ENCODE assay signal across 8 cellular contexts in genomic region chr7:5532520-5533335, GRCh38. TPM values are rescaled to one million over a fixed set of nuclear protein-coding genes. Genes with fewer than 3 reads are reported as not detected.
A peak's percentile ranks its signal among the peaks of the same experiment; 100 is the strongest.
DNase-seq lines count a peak whose midpoint lies in the region; ATAC-seq and TF ChIP-seq lines count a peak whose summit lies in the region.

No MANE protein-coding gene starts in this region.

- ATAC-seq in GM18517 (IDR thresholded peaks at IDR 0.05; ENCODE audit: unreplicated experiment) (peak; percentile 38), HG02852 (IDR thresholded peaks at IDR 0.05; ENCODE audit: unreplicated experiment) (peak; percentile 33), Panc1 (peak; percentile 10; the same call in 1 of the 2 replicates), body of pancreas (no peak), thoracic aorta (ENCODE audit: insufficient number of reproducible peaks, low FRiP score, low read depth) (no peak)

- in situ Hi-C loops in Panc1 (cut with HindIII; ENCODE audit: low pct_unique_long_range_greater_than_20kb, low sequenced_read_pairs): no loop called here

- H3K9ac ChIP-seq in mesenchymal stem cell (ENCODE audit: low read length): no peak overlapping the region

- H2AFZ ChIP-seq in mesenchymal stem cell (ENCODE audit: low read depth, low read length): no peak overlapping the region

- H3K27ac ChIP-seq in Panc1 (ENCODE audit: low read length): peak overlapping the region; percentile 98
- H3K27ac ChIP-seq in body of pancreas: peak overlapping the region; percentile 3 to 100 (median 100)
- H3K27ac ChIP-seq in mesenchymal stem cell (ENCODE audit: low read length, poor library complexity, severe bottlenecking): no peak overlapping the region
- H3K27ac ChIP-seq in thoracic aorta: peak overlapping the region; percentile 97 to 100

- no peak overlapping the region for H2BK120ac ChIP-seq in mesenchymal stem cell (ENCODE audit: low read depth, low read length)

- H3K9me3 ChIP-seq in Panc1 (ENCODE audit: control insufficient read depth, insufficient read depth, low read depth, low read length) (no peaks in the 10 kb centered on the region), body of pancreas (no peaks in the 10 kb centered on the region), mesenchymal stem cell (ENCODE audit: control insufficient read depth, low read length) (no peaks in the 10 kb centered on the region), thoracic aorta (no peaks in the 10 kb centered on the region)

- H3K23ac ChIP-seq in mesenchymal stem cell (ENCODE audit: low read length in 2 of 2): no peak overlapping the region

- CTCF ChIA-PET in Panc1 (lab: Charles Lee): no interaction called here

- no peak overlapping the region for H3K4me3 ChIP-seq in Panc1 (ENCODE audit: low read depth in 2 of 2, low read length in 2 of 2)
- no peak overlapping the region for H3K4me3 ChIP-seq in body of pancreas
- H3K4me3 ChIP-seq in mesenchymal stem cell (ENCODE audit: insufficient read depth in 1 of 2, low read depth in 1 of 2, low read length in 2 of 2): no peak overlapping the region
- peak overlapping the region; percentile 78 for H3K4me3 ChIP-seq in thoracic aorta

- H2BK12ac ChIP-seq in mesenchymal stem cell (ENCODE audit: low read length in 2 of 2): no peak overlapping the region

- POLR2A ChIA-PET in Panc1 (lab: Charles Lee): interaction anchor here (0.6 kb wide), 1 partner anchor 25 kb away, joined by 3 read pairs; no protein-coding TSS in a partner anchor

- peak overlapping the region; percentile 25 for H4K91ac ChIP-seq in mesenchymal stem cell (ENCODE audit: low read length)

- peaks cover 30% of the 10 kb centered on the region for H3K4me1 ChIP-seq in Panc1 (ENCODE audit: control insufficient read depth, insufficient read depth, low read length)
- H3K4me1 ChIP-seq in body of pancreas: peaks cover 40% of the 10 kb centered on the region
- H3K4me1 ChIP-seq in mesenchymal stem cell (ENCODE audit: control insufficient read depth, insufficient read depth, low read depth, low read length): peaks cover 20% of the 10 kb centered on the region
- H3K4me1 ChIP-seq in thoracic aorta (ENCODE audit: control insufficient read depth in 1 of 2, low read depth in 2 of 2): peaks cover 11 to 13% of the 10 kb centered on the region in 2 donors

- no peaks in the 10 kb centered on the region for H3K27me3 ChIP-seq in Panc1 (ENCODE audit: control insufficient read depth, insufficient read depth, low read length)
- no peaks in the 10 kb centered on the region for H3K27me3 ChIP-seq in body of pancreas
- H3K27me3 ChIP-seq in mesenchymal stem cell (ENCODE audit: control insufficient read depth in 1 of 2, insufficient read depth in 1 of 2, low read length in 2 of 2): no peaks in the 10 kb centered on the region
- H3K27me3 ChIP-seq in thoracic aorta (replicated peaks; ENCODE audit: insufficient read depth): no peaks in the 10 kb centered on the region

- H3K4me2 ChIP-seq in mesenchymal stem cell (ENCODE audit: low read length, poor library complexity, severe bottlenecking): no peak overlapping the region

- H4K8ac ChIP-seq in mesenchymal stem cell (ENCODE audit: low read length): no peak overlapping the region

- DNase-seq in Panc1 (ENCODE audit: low read depth, low spot score): no peak
- peak; percentile 39 to 67 (median 56) for DNase-seq in body of pancreas
- DNase-seq in mesenchymal stem cell: no peak
- no peak for DNase-seq in thoracic aorta (ENCODE audit: low spot score)
- DNase-seq in DMS79 treated with DMSO at 0.1 percent for 48 hours (lab: John Stamatoyannopoulos, UW): no peak
- DNase-seq in NCI-H524 treated with DMSO at 0.1 percent for 48 hours (lab: John Stamatoyannopoulos, UW): no peak

- BruUV-seq in Panc1 (replicated peaks; lab: Mats Ljungman, UMichigan): no TSS peak

- TF ChIP-seq POLR2A in body of pancreas (IDR thresholded peaks at IDR 0.05): no peak

- WGBS in body of pancreas, 2 donors: 43 to 65% methylated on average over 10 to 19 of the region's 19 CpGs
- WGBS in mesenchymal stem cell: 70% methylated on average over 17 of the region's 19 CpGs

- peak overlapping the region in 1 of 2 experiments; percentile 26 for H3K14ac ChIP-seq in mesenchymal stem cell (ENCODE audit: low read length in 2 of 2)

- H2BK15ac ChIP-seq in mesenchymal stem cell (ENCODE audit: low read depth, poor library complexity, severe bottlenecking): peak overlapping the region; percentile 91

- H3K4ac ChIP-seq in mesenchymal stem cell (ENCODE audit: low read depth in 1 of 2, low read length in 2 of 2): no peak overlapping the region

- intact Hi-C loops in Panc1 (cut with micrococcal nuclease; ENCODE audit: unreplicated experiment): no loop called here
- intact Hi-C loops in body of pancreas (cut with DNase I): no loop called here

- H2BK5ac ChIP-seq in mesenchymal stem cell (ENCODE audit: low read depth, low read length, poor library complexity, severe bottlenecking): no peak overlapping the region

- peaks cover 12% of the 10 kb centered on the region for H3K36me3 ChIP-seq in Panc1 (ENCODE audit: control insufficient read depth, insufficient read depth, low read length)
- H3K36me3 ChIP-seq in body of pancreas (replicated peaks in 1 of 2; ENCODE audit: insufficient read depth in 1 of 2, low read depth in 2 of 2): peaks cover 12 to 13% of the 10 kb centered on the region in 2 donors
- peaks cover 16 to 23% of the 10 kb centered on the region in 2 experiments for H3K36me3 ChIP-seq in mesenchymal stem cell (ENCODE audit: control insufficient read depth in 1 of 2, insufficient read depth in 2 of 2, low read depth in 1 of 2, low read length in 2 of 2)
- H3K36me3 ChIP-seq in thoracic aorta: peaks cover 19% of the 10 kb centered on the region

- H2AK5ac ChIP-seq in mesenchymal stem cell (ENCODE audit: low read length, severe bottlenecking): peak overlapping the region; percentile 55

- no peak for TF ChIP-seq CTCF in Panc1 (IDR thresholded peaks at IDR 0.05)
- no peak for TF ChIP-seq CTCF in body of pancreas (IDR thresholded peaks at IDR 0.05)
- TF ChIP-seq CTCF in thoracic aorta (IDR thresholded peaks at IDR 0.05): no peak

- peaks cover 7% of the 10 kb centered on the region for H3K79me1 ChIP-seq in mesenchymal stem cell (replicated peaks; ENCODE audit: low read length, poor library complexity, severe bottlenecking)

- H3K18ac ChIP-seq in mesenchymal stem cell (ENCODE audit: low read depth in 1 of 2, low read length in 2 of 2): peak overlapping the region; percentile 57 to 86

RNA-seq across cellular contexts. Expression of gene ACTB, which starts 2.3 kb away (rescaled TPM):
- total RNA-seq in Panc1 (2021; ENCODE audit: unreplicated experiment) (4,511 TPM), body of pancreas (1,000 to 10,000 TPM; 1,033 to 1,984 TPM), thoracic aorta (over 10,000 TPM in 1 of 2 donors, 1,000 to 10,000 TPM in 1; 7,643 to 10,126 TPM)
- polyA plus RNA-seq in Panc1 (2012; ENCODE audit: insufficient read length): 7,753 TPM
- 10,616 TPM for polyA plus RNA-seq in mesenchymal stem cell (2013, experiment 1 of 2)
- polyA plus RNA-seq in mesenchymal stem cell (2013, experiment 2 of 2): 10,486 TPM

RNA-seq across cellular contexts. Expression of gene FBXL18, which starts 19.1 kb away (rescaled TPM):
- total RNA-seq in Panc1 (2021; ENCODE audit: unreplicated experiment) (29.2 TPM), body of pancreas (10 to 100 TPM in 1 of 2 donors, 1 to 10 TPM in 1; 5.2 to 11.5 TPM), thoracic aorta (1 to 10 TPM; 7.2 to 8.1 TPM)
- polyA plus RNA-seq in Panc1 (2012; ENCODE audit: insufficient read length): 23.0 TPM
- 8.4 TPM for polyA plus RNA-seq in mesenchymal stem cell (2013, experiment 1 of 2)
- polyA plus RNA-seq in mesenchymal stem cell (2013, experiment 2 of 2): 8.3 TPM

RNA-seq across cellular contexts. Expression of gene FSCN1, which starts 59.9 kb away (rescaled TPM):
- total RNA-seq in Panc1 (2021; ENCODE audit: unreplicated experiment) (327 TPM), body of pancreas (10 to 100 TPM; 11.2 to 15.6 TPM), thoracic aorta (10 to 100 TPM; 35.7 to 69.6 TPM)
- 487 TPM for polyA plus RNA-seq in Panc1 (2012; ENCODE audit: insufficient read length)
- polyA plus RNA-seq in mesenchymal stem cell (2013, experiment 1 of 2): 241 TPM
- 235 TPM for polyA plus RNA-seq in mesenchymal stem cell (2013, experiment 2 of 2)

Comparison
In these comparisons a context has a peak if more than half of its experiments do, and no peak if none do; other contexts are left out.
1. ATAC-seq: peak in GM18517 (single experiment), HG02852 (single experiment) and Panc1 (single experiment); none in body of pancreas (single experiment) and thoracic aorta (single experiment).
2. DNase-seq: peak in body of pancreas (4 of 4); none in Panc1 (single experiment), mesenchymal stem cell (single experiment), thoracic aorta (single experiment), DMS79 treated with DMSO at 0.1 percent for 48 hours (single experiment) and NCI-H524 treated with DMSO at 0.1 percent for 48 hours (single experiment).